21 cellular contexts compared by ENCODE assay signal in the genomic region with DNA sequence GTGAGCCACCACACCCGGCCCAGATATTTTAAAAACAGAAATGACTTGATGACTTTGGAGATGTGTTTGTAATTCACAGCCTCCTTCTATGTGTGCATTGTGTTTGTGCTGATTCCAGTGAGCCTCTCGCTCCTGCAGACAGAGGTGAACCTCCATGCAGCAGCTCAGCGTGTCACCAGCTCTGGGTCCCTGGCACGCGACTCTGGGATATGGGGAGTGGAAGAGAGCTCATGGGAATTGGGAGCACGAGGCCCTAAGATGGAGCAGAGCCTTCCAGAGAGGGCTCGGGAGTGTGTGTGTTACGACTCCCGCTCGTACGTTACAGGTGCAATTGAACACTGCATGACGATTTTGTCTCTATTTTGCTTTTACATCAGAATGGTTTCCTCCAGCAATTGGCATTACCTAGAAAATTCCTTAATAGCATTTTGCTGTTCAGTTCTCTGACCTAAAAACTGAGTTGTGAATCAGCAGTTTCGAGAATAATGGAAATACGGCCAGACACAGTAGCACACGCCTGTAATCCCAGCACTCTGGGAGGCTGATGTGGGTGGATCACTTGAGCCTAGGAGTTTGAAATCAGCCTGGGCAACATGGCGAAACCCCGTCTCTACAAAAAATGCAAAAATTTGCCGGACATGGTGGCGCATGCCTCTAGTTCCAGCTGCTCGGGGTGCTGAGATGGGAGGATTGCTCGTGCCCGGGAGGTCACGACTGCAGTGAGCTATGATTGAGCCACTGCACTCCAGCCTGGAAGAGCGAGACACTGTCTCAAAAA.
"Had no signal": no experiment of that assay in that cellular context is flagged by ENCODE, and none has a peak within 500 bp of the region (broad histone marks: within the 10 kb centered on the region; RNA-seq: fewer than 3 reads in every experiment).

No MANE protein-coding gene starts in this region.

- ATAC-seq: left cardiac atrium, left ventricle myocardium superior, pancreas had no signal

- DNase-seq: activated effector memory CD4-positive, alpha-beta T cell treated with anti-CD3 and anti-CD28 coated beads, Interleukin-2, amount 50 U/mL, for 16 hours; activated naive CD4-positive, alpha-beta T cell treated with anti-CD3 and anti-CD28 coated beads for 36 hours; activated naive CD8-positive, alpha-beta T cell treated with anti-CD3 and anti-CD28 coated beads for 36 hours; adrenal gland; brain microvascular endothelial cell; caudate nucleus; esophagus squamous epithelium; islet precursor cell; left cardiac atrium; left ventricle myocardium superior; mammary epithelial cell; nucleus accumbens; pancreas; stimulated activated naive CD4-positive, alpha-beta T cell; T-helper 9 cell; tibial artery; WERI-Rb-1 had no signal

- H3K27me3 Mint-ChIP-seq: activated naive CD8-positive, alpha-beta T cell treated with anti-CD3 and anti-CD28 coated beads for 36 hours had no signal

- H3K4me3 ChIP-seq: adrenal gland, esophagus squamous epithelium, hepatocyte, pancreas, right atrium auricular region, suprapubic skin, tibial artery had no signal

- H3K4me3 Mint-ChIP-seq: activated naive CD4-positive, alpha-beta T cell treated with anti-CD3 and anti-CD28 coated beads for 36 hours; activated naive CD8-positive, alpha-beta T cell treated with anti-CD3 and anti-CD28 coated beads for 36 hours; activated T-helper 1 cell treated with anti-CD3 and anti-CD28 coated beads, Interleukin-12 subunit alpha, Interleukin-12 subunit beta, Interleukin-2, Interleukin-4 antibody, amounts not matched to agents 30 ng/mL and 10 ng/mL and 1 ng/mL, durations not matched to agents 14 hours and 24 hours and 36 hours had no signal

- H3K27ac ChIP-seq: adrenal gland, brain microvascular endothelial cell, esophagus squamous epithelium, hepatocyte, pancreas, right atrium auricular region, suprapubic skin, tibial artery, WERI-Rb-1 had no signal

- H3K27ac Mint-ChIP-seq: activated naive CD4-positive, alpha-beta T cell treated with anti-CD3 and anti-CD28 coated beads for 36 hours; activated naive CD8-positive, alpha-beta T cell treated with anti-CD3 and anti-CD28 coated beads for 36 hours; activated T-helper 1 cell treated with anti-CD3 and anti-CD28 coated beads, Interleukin-12 subunit alpha, Interleukin-12 subunit beta, Interleukin-2, Interleukin-4 antibody, amounts not matched to agents 30 ng/mL and 10 ng/mL and 1 ng/mL, durations not matched to agents 14 hours and 24 hours and 36 hours had no signal

- H3K4me1 ChIP-seq: adrenal gland, esophagus squamous epithelium, pancreas, suprapubic skin, tibial artery had no signal

- H3K27me3 ChIP-seq: adrenal gland, brain microvascular endothelial cell, esophagus squamous epithelium, hepatocyte, pancreas, right atrium auricular region, suprapubic skin, tibial artery had no signal

- H3K9me3 ChIP-seq: adrenal gland, esophagus squamous epithelium, pancreas, right atrium auricular region, suprapubic skin, tibial artery had no signal

- H3K9me3 Mint-ChIP-seq: activated naive CD4-positive, alpha-beta T cell treated with anti-CD3 and anti-CD28 coated beads for 36 hours; activated naive CD8-positive, alpha-beta T cell treated with anti-CD3 and anti-CD28 coated beads for 36 hours; activated T-helper 1 cell treated with anti-CD3 and anti-CD28 coated beads, Interleukin-12 subunit alpha, Interleukin-12 subunit beta, Interleukin-2, Interleukin-4 antibody, amounts not matched to agents 30 ng/mL and 10 ng/mL and 1 ng/mL, durations not matched to agents 14 hours and 24 hours and 36 hours had no signal

- H3K36me3 ChIP-seq: adrenal gland, brain microvascular endothelial cell, pancreas, right atrium auricular region, WERI-Rb-1 had no signal

- H3K36me3 Mint-ChIP-seq: activated naive CD8-positive, alpha-beta T cell treated with anti-CD3 and anti-CD28 coated beads for 36 hours had no signal
